14 cellular contexts compared by ENCODE assay signal in genomic region chr10:97097154-97097490, GRCh38.
DNase-seq lines count a peak whose midpoint lies in the region; ATAC-seq, FAIRE-seq and TF ChIP-seq lines count a peak whose summit lies in the region.
"Had no signal": no experiment of that assay in that cellular context is flagged by ENCODE, and none has a peak within 500 bp of the region (broad histone marks: within the 10 kb centered on the region; RNA-seq: fewer than 3 reads in every experiment).

No MANE protein-coding gene starts in this region.

- no peaks in the 10 kb centered on the region for H3K36me3 Mint-ChIP-seq in T-helper 17 cell (ENCODE audit: low read depth)
- no peaks in the 10 kb centered on the region for H3K36me3 Mint-ChIP-seq in nephron progenitor cell (ENCODE audit: low read depth)
- H3K36me3 Mint-ChIP-seq in Calu3 (ENCODE audit: insufficient read depth, unreplicated experiment) = no peaks in the 10 kb centered on the region

- FAIRE-seq in H1 (lab: Jason Lieb, UNC) = peak; percentile 13

- no peak overlapping the region for H3K56ac ChIP-seq in H1 (replicated peaks; ENCODE audit: insufficient read length, low read depth, low read length)

- no peak overlapping the region for H3K23ac ChIP-seq in H1 (ENCODE audit: insufficient read length)

- H3K4ac ChIP-seq in H1 (replicated peaks; ENCODE audit: insufficient read length, low read depth, low read length) = no peak overlapping the region

- no peak for DNase-seq in T-helper 17 cell
- no peak for DNase-seq in H1 (ENCODE audit: low read depth in 1 of 2, low spot score in 2 of 2)
- peak; percentile 39 for DNase-seq in nephron progenitor cell
- DNase-seq in NOMO-1 (lab: John Stamatoyannopoulos, UW; ENCODE audit: unreplicated experiment in 2 of 2) = no peak
- no peak for DNase-seq in Calu3
- DNase-seq: BE2C, DMS 273 treated with DMSO at 0.1 percent for 48 hours, H9, Kasumi-1, NCI-H1930, NCI-H2171, SJCRH30 had no signal

- H3K9me3 ChIP-seq in BLaER1 treated with 17β-estradiol and CSF1 and Interleukin-3, amounts not matched to agents 10 nM and 100 nM (replicated peaks in 1 of 11) = 0 out of 22 replicates have a peak, but pooled peaks cover 0 to 4% (median 0%) of the 10 kb centered on the region in 11 experiments
- no peaks in the 10 kb centered on the region for H3K9me3 ChIP-seq in T-helper 17 cell (ENCODE audit: control insufficient read depth, low read length, poor library complexity, severe bottlenecking)
- no peaks in the 10 kb centered on the region for H3K9me3 ChIP-seq in H1 (ENCODE audit: insufficient read depth in 2 of 2, low read depth in 1 of 2, low read length in 1 of 2)
- H3K9me3 ChIP-seq: BE2C, SJCRH30 had no signal

- no peak overlapping the region for H3K14ac ChIP-seq in H1 (ENCODE audit: insufficient read length)

- no peak overlapping the region for H3K27ac ChIP-seq in BLaER1 treated with 17β-estradiol and CSF1 and Interleukin-3, amounts not matched to agents 10 nM and 100 nM
- no peak overlapping the region for H3K27ac ChIP-seq in H1 (ENCODE audit: low read depth, low read length)
- H3K27ac ChIP-seq: SJCRH30 had no signal

- no peaks in the 10 kb centered on the region for H3K36me3 ChIP-seq in BLaER1 treated with 17β-estradiol and CSF1 and Interleukin-3, amounts not matched to agents 10 nM and 100 nM
- H3K36me3 ChIP-seq in H1 (ENCODE audit: control insufficient read depth in 2 of 4, insufficient read depth in 4 of 4, low read length in 3 of 4) = no peaks in the 10 kb centered on the region
- H3K36me3 ChIP-seq: BE2C, SJCRH30 had no signal

- H3K4me2 ChIP-seq in BLaER1 treated with 17β-estradiol and CSF1 and Interleukin-3, amounts not matched to agents 10 nM and 100 nM = peak overlapping the region in 9 of 11 experiments; percentile 64 to 94 (median 86); a peak in 17 of 22 replicates
- no peak overlapping the region for H3K4me2 ChIP-seq in H1 (ENCODE audit: insufficient read depth in 1 of 2, low read depth in 2 of 2, low read length in 2 of 2)

- BruUV-seq in Calu3 (replicated peaks; lab: Mats Ljungman, UMichigan) = no TSS peak

- peaks cover 18 to 46% (median 34%) of the 10 kb centered on the region in 11 experiments; a peak in 20 of 22 replicates for H3K27me3 ChIP-seq in BLaER1 treated with 17β-estradiol and CSF1 and Interleukin-3, amounts not matched to agents 10 nM and 100 nM
- no peaks in the 10 kb centered on the region for H3K27me3 ChIP-seq in H1 (replicated peaks in 1 of 4; ENCODE audit: control insufficient read depth in 3 of 4, extremely low read depth in 1 of 4, insufficient read depth in 3 of 4, low read length in 3 of 4)
- H3K27me3 ChIP-seq: BE2C, SJCRH30 had no signal

- no peak overlapping the region for H3K18ac ChIP-seq in H1 (ENCODE audit: extremely low read depth, low read length)

- peaks cover 23 to 74% (median 71%) of the 10 kb centered on the region in 10 experiments for H3K4me1 ChIP-seq in BLaER1 treated with 17β-estradiol and CSF1 and Interleukin-3, amounts not matched to agents 10 nM and 100 nM
- H3K4me1 ChIP-seq in H1 (replicated peaks in 1 of 4; ENCODE audit: control insufficient read depth in 3 of 4, insufficient read depth in 4 of 4, low read length in 3 of 4) = peaks cover 0 to 19% (median 8%) of the 10 kb centered on the region in 4 experiments; a peak in 5 of 7 replicates
- H3K4me1 ChIP-seq: BE2C, SJCRH30 had no signal

- no peak for TF ChIP-seq POLR2A in H1 (IDR thresholded peaks at IDR 0.05; ENCODE audit: control extremely low read depth in 1 of 2, low read depth in 2 of 2, low read length in 2 of 2)

- H2BK15ac ChIP-seq in H1 (ENCODE audit: low read length) = no peak overlapping the region

- intact Hi-C loops in Calu3 (cut with micrococcal nuclease; ENCODE audit: unreplicated experiment) = no loop called here

- H3K23me2 ChIP-seq in H1 (ENCODE audit: low read depth, low read length) = no peaks in the 10 kb centered on the region

- H3K79me1 ChIP-seq in H1 (ENCODE audit: low read depth, low read length) = no peaks in the 10 kb centered on the region

- no peak for TF ChIP-seq EP300 in H1 (IDR thresholded peaks at IDR 0.05; ENCODE audit: borderline replicate concordance in 1 of 2, low read depth in 2 of 2, low read length in 2 of 2)

- H2BK20ac ChIP-seq in H1 (ENCODE audit: low read length) = no peak overlapping the region

- H4K20me1 ChIP-seq in BLaER1 treated with 17β-estradiol and CSF1 and Interleukin-3, amounts not matched to agents 10 nM and 100 nM = peaks cover 0 to 44% (median 18%) of the 10 kb centered on the region in 11 experiments; a peak in 14 of 22 replicates
- no peaks in the 10 kb centered on the region for H4K20me1 ChIP-seq in H1 (replicated peaks in 1 of 2; ENCODE audit: control insufficient read depth in 1 of 2, insufficient read depth in 2 of 2, low read length in 2 of 2)

- ATAC-seq in T-helper 17 cell (no peak), HG03565 (IDR thresholded peaks at IDR 0.05; ENCODE audit: unreplicated experiment) (no peak)

- H2BK5ac ChIP-seq in H1 (ENCODE audit: low read depth, low read length) = no peak overlapping the region

- H3K4me1 Mint-ChIP-seq in T-helper 17 cell (peaks cover 3% of the 10 kb centered on the region), nephron progenitor cell (peaks cover 76% of the 10 kb centered on the region), Calu3 (ENCODE audit: low read depth, unreplicated experiment) (no peaks in the 10 kb centered on the region)

- TF ChIP-seq CTCF in H1 (IDR thresholded peaks at IDR 0.05; ENCODE audit: control extremely low read depth in 1 of 3, insufficient read depth in 1 of 3, low read depth in 1 of 3, low read length in 3 of 3) (no peak), nephron progenitor cell (IDR thresholded peaks at IDR 0.05) (no peak), Calu3 (IDR thresholded peaks at IDR 0.05; ENCODE audit: unreplicated experiment) (no peak)

- POLR2A ChIA-PET in H1 (lab: Charles Lee; ENCODE audit: partially characterized antibody) = no interaction called here

- CTCF ChIA-PET in H1 (lab: Charles Lee; ENCODE audit: partially characterized antibody) = interaction anchor here (1.4 to 42.3 kb wide), 7 partner anchors 8 to 121 kb away, joined by 3 to 1348 read pairs (median 5); no protein-coding TSS in a partner anchor
- CTCF ChIA-PET in Calu3 (lab: Charles Lee) = no interaction called here

- no peak overlapping the region for H2BK120ac ChIP-seq in H1 (replicated peaks; ENCODE audit: low read depth, low read length)

- no peak overlapping the region for H4K8ac ChIP-seq in H1 (ENCODE audit: extremely low read depth, insufficient read depth, low read length)

- H4K91ac ChIP-seq in H1 (replicated peaks; ENCODE audit: insufficient read length, low read length) = no peak overlapping the region

- no peak for TF ChIP-seq RAD21 in H1 (IDR thresholded peaks at IDR 0.05 in 1 of 2, conservative IDR thresholded peaks at IDR 0.05 in 1 of 2; ENCODE audit: low read depth in 2 of 2, low read length in 2 of 2)

- H3K27me3 Mint-ChIP-seq in T-helper 17 cell = peaks cover 51% of the 10 kb centered on the region
- H3K27me3 Mint-ChIP-seq in nephron progenitor cell (ENCODE audit: low read depth, poor library complexity) = peaks cover 18% of the 10 kb centered on the region
- peaks cover 89% of the 10 kb centered on the region for H3K27me3 Mint-ChIP-seq in Calu3 (ENCODE audit: unreplicated experiment)

- no peak overlapping the region for H3K9ac ChIP-seq in BLaER1 treated with 17β-estradiol and CSF1 and Interleukin-3, amounts not matched to agents 10 nM and 100 nM
- H3K9ac ChIP-seq in H1 (replicated peaks in 1 of 4; ENCODE audit: extremely low read depth in 1 of 4, low read depth in 3 of 4, low read length in 3 of 4) = no peak overlapping the region

- H2AK5ac ChIP-seq in H1 (ENCODE audit: low read depth, low read length) = 0 out of 2 replicates have a peak overlapping the region, but pooled peaks have one; percentile 11

- no peaks in the 10 kb centered on the region for H3K9me3 Mint-ChIP-seq in nephron progenitor cell
- no peaks in the 10 kb centered on the region for H3K9me3 Mint-ChIP-seq in Calu3 (ENCODE audit: low read depth, unreplicated experiment)
- H3K9me3 Mint-ChIP-seq: H9 had no signal

- H3K79me2 ChIP-seq in H1 (ENCODE audit: control insufficient read depth in 1 of 2, insufficient read depth in 2 of 2, low read length in 2 of 2) = no peaks in the 10 kb centered on the region

- H3K27ac Mint-ChIP-seq in T-helper 17 cell = no peak overlapping the region
- H3K27ac Mint-ChIP-seq in nephron progenitor cell = peak overlapping the region; percentile 100
- no peak overlapping the region for H3K27ac Mint-ChIP-seq in Calu3 (ENCODE audit: unreplicated experiment)
- H3K27ac Mint-ChIP-seq: H9 had no signal

- no peak overlapping the region for H3K4me3 ChIP-seq in BLaER1 treated with 17β-estradiol and CSF1 and Interleukin-3, amounts not matched to agents 10 nM and 100 nM
- no peak overlapping the region for H3K4me3 ChIP-seq in H1 (ENCODE audit: extremely low read depth in 1 of 4, insufficient read depth in 2 of 4, low read depth in 3 of 4, low read length in 4 of 4)
- H3K4me3 ChIP-seq: SJCRH30 had no signal

- no peak overlapping the region for H4K5ac ChIP-seq in H1 (ENCODE audit: insufficient read length, low read depth, low read length)

- WGBS in H1 (ENCODE audit: extremely low coverage in 1 of 2, insufficient coverage in 1 of 2, insufficient read length in 1 of 2, insufficient replicate concordance in 2 of 2, low coverage in 1 of 2, low lambda C conversion rate in 2 of 2, missing lambda C conversion rate in 1 of 2), 2 experiments = 87% methylated on average over 4 of the region's 4 CpGs; no CpG with 5 or more reads in 1 of the 2 experiments

- no peak overlapping the region for H2AFZ ChIP-seq in H1 (ENCODE audit: low read length)

- peak overlapping the region; percentile 7 for H3K4me3 Mint-ChIP-seq in T-helper 17 cell
- H3K4me3 Mint-ChIP-seq in nephron progenitor cell = peak overlapping the region; percentile 76
- no peak overlapping the region for H3K4me3 Mint-ChIP-seq in Calu3 (ENCODE audit: low read depth, unreplicated experiment)
- H3K4me3 Mint-ChIP-seq: H9 had no signal

- H2BK12ac ChIP-seq in H1 (ENCODE audit: low read depth, low read length) = no peak overlapping the region

TF ChIP-seq in H1, 55 proteins besides CTCF, POLR2A, EP300 and RAD21 (continues in another document):
- TF ChIP-seq SAP30 (IDR thresholded peaks at IDR 0.05; ENCODE audit: insufficient read depth, insufficient replicate concordance, low read length) = no peak
- no peak for TF ChIP-seq GTF2F1 (IDR thresholded peaks at IDR 0.05; ENCODE audit: borderline replicate concordance, low read depth, low read length)
- no peak for TF ChIP-seq E2F6 (IDR thresholded peaks at IDR 0.05)
- TF ChIP-seq CTBP2 (IDR thresholded peaks at IDR 0.05; ENCODE audit: borderline replicate concordance, insufficient read depth, insufficient read length, low read length) = no peak
- no peak for TF ChIP-seq NRF1 (IDR thresholded peaks at IDR 0.05; ENCODE audit: low read depth, low read length)
- TF ChIP-seq SP2 (IDR thresholded peaks at IDR 0.05; ENCODE audit: low read length) = no peak
- TF ChIP-seq TCF12 (IDR thresholded peaks at IDR 0.05; ENCODE audit: low read depth, low read length) = no peak

Comparison
In these comparisons a context has a peak if more than half of its experiments do, and no peak if none do; other contexts are left out.
1. H3K4me2 ChIP-seq: peak in BLaER1 treated with 17β-estradiol and CSF1 and Interleukin-3, amounts not matched to agents 10 nM and 100 nM (9 of 11); none in H1 (0 of 2).